In the genomic region with DNA sequence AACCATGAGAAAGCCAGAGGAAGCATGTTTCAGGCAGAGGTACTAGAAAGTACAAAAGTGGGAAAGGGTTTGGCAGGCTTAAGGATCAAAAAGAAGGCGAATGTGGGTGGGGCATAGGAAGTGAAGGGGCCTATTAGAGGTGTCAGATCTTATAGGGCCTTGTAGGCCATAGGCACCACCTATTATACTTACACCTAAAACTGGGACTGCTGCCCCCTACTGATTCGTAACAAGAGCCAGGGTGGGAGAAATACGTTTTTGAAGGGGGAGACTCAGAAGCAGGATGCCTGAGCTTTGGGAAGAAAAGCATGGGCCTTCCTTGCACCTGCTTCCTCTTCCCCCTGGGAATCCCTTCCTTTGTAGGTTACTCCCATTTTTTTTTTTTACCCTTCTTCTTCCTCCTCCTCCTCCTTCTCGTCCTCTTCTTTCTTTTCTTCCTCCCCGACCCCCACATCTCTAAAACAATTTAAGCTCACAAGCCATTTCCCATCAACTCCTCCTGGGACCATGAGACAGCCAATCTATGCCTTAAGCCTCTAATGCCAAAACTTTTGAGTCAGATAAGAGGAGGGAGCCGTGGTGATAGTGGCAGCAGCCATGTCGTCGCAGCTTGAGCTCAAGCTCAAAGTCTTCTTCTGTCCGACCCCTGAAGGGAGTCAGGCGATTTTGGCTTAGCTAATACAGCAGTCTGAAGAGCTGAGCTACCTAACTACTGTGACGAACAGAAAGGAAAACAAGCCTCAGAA, we compare ENCODE assay signal across 1 cellular context.
A peak's percentile ranks its signal among the peaks of the same experiment; 100 is the strongest.
TF ChIP-seq lines count a peak whose summit lies in the region.

No MANE protein-coding gene starts in this region.

TF ChIP-seq in HepG2, 621 proteins besides CTCF, POLR2A, EP300 and RAD21 (continued from another document and continues in another):
- no peak for TF ChIP-seq MTF2 (CRISPR knock-in tag; IDR thresholded peaks at IDR 0.05; ENCODE audit: borderline replicate concordance)
- TF ChIP-seq ZNF614 (CRISPR knock-in tag; IDR thresholded peaks at IDR 0.05; ENCODE audit: borderline replicate concordance): no peak
- TF ChIP-seq CHD4 (IDR thresholded peaks at IDR 0.05; ENCODE audit: borderline replicate concordance, low read length): 0 out of 2 replicates have a peak, but pooled peaks have one; percentile 27
- no peak for TF ChIP-seq GTF2F1 (IDR thresholded peaks at IDR 0.05; ENCODE audit: low read length)
- no peak for TF ChIP-seq ZNF619 (CRISPR knock-in tag; IDR thresholded peaks at IDR 0.05)
- no peak for TF ChIP-seq CREM (IDR thresholded peaks at IDR 0.05)
- no peak for TF ChIP-seq CREM (CRISPR knock-in tag; IDR thresholded peaks at IDR 0.05)
- no peak for TF ChIP-seq ZNF205 (CRISPR knock-in tag; IDR thresholded peaks at IDR 0.05)
- TF ChIP-seq SKI (IDR thresholded peaks at IDR 0.05; ENCODE audit: partially characterized antibody): no peak
- TF ChIP-seq ZNF441 (CRISPR knock-in tag; IDR thresholded peaks at IDR 0.05; ENCODE audit: borderline replicate concordance): no peak
- TF ChIP-seq, protein P1, sequence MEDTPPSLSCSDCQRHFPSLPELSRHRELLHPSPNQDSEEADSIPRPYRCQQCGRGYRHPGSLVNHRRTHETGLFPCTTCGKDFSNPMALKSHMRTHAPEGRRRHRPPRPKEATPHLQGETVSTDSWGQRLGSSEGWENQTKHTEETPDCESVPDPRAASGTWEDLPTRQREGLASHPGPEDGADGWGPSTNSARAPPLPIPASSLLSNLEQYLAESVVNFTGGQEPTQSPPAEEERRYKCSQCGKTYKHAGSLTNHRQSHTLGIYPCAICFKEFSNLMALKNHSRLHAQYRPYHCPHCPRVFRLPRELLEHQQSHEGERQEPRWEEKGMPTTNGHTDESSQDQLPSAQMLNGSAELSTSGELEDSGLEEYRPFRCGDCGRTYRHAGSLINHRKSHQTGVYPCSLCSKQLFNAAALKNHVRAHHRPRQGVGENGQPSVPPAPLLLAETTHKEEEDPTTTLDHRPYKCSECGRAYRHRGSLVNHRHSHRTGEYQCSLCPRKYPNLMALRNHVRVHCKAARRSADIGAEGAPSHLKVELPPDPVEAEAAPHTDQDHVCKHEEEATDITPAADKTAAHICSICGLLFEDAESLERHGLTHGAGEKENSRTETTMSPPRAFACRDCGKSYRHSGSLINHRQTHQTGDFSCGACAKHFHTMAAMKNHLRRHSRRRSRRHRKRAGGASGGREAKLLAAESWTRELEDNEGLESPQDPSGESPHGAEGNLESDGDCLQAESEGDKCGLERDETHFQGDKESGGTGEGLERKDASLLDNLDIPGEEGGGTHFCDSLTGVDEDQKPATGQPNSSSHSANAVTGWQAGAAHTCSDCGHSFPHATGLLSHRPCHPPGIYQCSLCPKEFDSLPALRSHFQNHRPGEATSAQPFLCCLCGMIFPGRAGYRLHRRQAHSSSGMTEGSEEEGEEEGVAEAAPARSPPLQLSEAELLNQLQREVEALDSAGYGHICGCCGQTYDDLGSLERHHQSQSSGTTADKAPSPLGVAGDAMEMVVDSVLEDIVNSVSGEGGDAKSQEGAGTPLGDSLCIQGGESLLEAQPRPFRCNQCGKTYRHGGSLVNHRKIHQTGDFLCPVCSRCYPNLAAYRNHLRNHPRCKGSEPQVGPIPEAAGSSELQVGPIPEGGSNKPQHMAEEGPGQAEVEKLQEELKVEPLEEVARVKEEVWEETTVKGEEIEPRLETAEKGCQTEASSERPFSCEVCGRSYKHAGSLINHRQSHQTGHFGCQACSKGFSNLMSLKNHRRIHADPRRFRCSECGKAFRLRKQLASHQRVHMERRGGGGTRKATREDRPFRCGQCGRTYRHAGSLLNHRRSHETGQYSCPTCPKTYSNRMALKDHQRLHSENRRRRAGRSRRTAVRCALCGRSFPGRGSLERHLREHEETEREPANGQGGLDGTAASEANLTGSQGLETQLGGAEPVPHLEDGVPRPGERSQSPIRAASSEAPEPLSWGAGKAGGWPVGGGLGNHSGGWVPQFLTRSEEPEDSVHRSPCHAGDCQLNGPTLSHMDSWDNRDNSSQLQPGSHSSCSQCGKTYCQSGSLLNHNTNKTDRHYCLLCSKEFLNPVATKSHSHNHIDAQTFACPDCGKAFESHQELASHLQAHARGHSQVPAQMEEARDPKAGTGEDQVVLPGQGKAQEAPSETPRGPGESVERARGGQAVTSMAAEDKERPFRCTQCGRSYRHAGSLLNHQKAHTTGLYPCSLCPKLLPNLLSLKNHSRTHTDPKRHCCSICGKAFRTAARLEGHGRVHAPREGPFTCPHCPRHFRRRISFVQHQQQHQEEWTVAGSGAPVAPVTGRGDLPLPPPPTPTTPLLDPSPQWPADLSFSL (CRISPR knock-in tag; IDR thresholded peaks at IDR 0.05): no peak
- no peak for TF ChIP-seq ZMAT3 (CRISPR knock-in tag; conservative IDR thresholded peaks at IDR 0.05)
- no peak for TF ChIP-seq ZNF496 (CRISPR knock-in tag; IDR thresholded peaks at IDR 0.05; ENCODE audit: insufficient replicate concordance)
- peak; percentile 65; the same call in 1 of the 2 replicates for TF ChIP-seq NCOR1 (IDR thresholded peaks at IDR 0.05; ENCODE audit: borderline replicate concordance, low read length)
- no peak for TF ChIP-seq SIN3A (IDR thresholded peaks at IDR 0.05; ENCODE audit: borderline replicate concordance, low read depth, low read length)
- no peak for TF ChIP-seq ZNF720 (CRISPR knock-in tag; IDR thresholded peaks at IDR 0.05)
- TF ChIP-seq, protein P2, sequence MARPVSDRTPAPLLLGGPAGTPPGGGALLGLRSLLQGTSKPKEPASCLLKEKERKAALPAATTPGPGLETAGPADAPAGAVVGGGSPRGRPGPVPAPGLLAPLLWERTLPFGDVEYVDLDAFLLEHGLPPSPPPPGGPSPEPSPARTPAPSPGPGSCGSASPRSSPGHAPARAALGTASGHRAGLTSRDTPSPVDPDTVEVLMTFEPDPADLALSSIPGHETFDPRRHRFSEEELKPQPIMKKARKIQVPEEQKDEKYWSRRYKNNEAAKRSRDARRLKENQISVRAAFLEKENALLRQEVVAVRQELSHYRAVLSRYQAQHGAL (CRISPR knock-in tag; IDR thresholded peaks at IDR 0.05; ENCODE audit: not compliant biosample characterization): no peak
- TF ChIP-seq, protein P3, sequence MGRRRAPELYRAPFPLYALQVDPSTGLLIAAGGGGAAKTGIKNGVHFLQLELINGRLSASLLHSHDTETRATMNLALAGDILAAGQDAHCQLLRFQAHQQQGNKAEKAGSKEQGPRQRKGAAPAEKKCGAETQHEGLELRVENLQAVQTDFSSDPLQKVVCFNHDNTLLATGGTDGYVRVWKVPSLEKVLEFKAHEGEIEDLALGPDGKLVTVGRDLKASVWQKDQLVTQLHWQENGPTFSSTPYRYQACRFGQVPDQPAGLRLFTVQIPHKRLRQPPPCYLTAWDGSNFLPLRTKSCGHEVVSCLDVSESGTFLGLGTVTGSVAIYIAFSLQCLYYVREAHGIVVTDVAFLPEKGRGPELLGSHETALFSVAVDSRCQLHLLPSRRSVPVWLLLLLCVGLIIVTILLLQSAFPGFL (CRISPR knock-in tag; IDR thresholded peaks at IDR 0.05): no peak
- TF ChIP-seq, protein P4, sequence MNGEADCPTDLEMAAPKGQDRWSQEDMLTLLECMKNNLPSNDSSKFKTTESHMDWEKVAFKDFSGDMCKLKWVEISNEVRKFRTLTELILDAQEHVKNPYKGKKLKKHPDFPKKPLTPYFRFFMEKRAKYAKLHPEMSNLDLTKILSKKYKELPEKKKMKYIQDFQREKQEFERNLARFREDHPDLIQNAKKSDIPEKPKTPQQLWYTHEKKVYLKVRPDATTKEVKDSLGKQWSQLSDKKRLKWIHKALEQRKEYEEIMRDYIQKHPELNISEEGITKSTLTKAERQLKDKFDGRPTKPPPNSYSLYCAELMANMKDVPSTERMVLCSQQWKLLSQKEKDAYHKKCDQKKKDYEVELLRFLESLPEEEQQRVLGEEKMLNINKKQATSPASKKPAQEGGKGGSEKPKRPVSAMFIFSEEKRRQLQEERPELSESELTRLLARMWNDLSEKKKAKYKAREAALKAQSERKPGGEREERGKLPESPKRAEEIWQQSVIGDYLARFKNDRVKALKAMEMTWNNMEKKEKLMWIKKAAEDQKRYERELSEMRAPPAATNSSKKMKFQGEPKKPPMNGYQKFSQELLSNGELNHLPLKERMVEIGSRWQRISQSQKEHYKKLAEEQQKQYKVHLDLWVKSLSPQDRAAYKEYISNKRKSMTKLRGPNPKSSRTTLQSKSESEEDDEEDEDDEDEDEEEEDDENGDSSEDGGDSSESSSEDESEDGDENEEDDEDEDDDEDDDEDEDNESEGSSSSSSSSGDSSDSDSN (CRISPR knock-in tag; IDR thresholded peaks at IDR 0.05): peak; percentile 44; the same call in 1 of the 2 replicates
- TF ChIP-seq HDAC1 (CRISPR knock-in tag; IDR thresholded peaks at IDR 0.05): peak; percentile 19; the same call in 1 of the 2 replicates
- TF ChIP-seq, protein P5, sequence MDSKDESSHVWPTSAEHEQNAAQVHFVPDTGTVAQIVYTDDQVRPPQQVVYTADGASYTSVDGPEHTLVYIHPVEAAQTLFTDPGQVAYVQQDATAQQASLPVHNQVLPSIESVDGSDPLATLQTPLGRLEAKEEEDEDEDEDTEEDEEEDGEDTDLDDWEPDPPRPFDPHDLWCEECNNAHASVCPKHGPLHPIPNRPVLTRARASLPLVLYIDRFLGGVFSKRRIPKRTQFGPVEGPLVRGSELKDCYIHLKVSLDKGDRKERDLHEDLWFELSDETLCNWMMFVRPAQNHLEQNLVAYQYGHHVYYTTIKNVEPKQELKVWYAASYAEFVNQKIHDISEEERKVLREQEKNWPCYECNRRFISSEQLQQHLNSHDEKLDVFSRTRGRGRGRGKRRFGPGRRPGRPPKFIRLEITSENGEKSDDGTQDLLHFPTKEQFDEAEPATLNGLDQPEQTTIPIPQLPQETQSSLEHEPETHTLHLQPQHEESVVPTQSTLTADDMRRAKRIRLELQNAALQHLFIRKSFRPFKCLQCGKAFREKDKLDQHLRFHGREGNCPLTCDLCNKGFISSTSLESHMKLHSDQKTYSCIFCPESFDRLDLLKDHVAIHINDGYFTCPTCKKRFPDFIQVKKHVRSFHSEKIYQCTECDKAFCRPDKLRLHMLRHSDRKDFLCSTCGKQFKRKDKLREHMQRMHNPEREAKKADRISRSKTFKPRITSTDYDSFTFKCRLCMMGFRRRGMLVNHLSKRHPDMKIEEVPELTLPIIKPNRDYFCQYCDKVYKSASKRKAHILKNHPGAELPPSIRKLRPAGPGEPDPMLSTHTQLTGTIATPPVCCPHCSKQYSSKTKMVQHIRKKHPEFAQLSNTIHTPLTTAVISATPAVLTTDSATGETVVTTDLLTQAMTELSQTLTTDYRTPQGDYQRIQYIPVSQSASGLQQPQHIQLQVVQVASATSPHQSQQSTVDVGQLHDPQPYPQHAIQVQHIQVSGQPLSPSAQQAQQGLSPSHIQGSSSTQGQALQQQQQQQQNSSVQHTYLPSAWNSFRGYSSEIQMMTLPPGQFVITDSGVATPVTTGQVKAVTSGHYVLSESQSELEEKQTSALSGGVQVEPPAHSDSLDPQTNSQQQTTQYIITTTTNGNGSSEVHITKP (CRISPR knock-in tag; IDR thresholded peaks at IDR 0.05; ENCODE audit: low read depth): no peak
- peak; percentile 11; the same call in 1 of the 2 replicates for TF ChIP-seq SAP130 (CRISPR knock-in tag; IDR thresholded peaks at IDR 0.05; ENCODE audit: low read depth)
- TF ChIP-seq ZNF713 (CRISPR knock-in tag; IDR thresholded peaks at IDR 0.05): no peak
- TF ChIP-seq GABPA (IDR thresholded peaks at IDR 0.05; ENCODE audit: low read depth, low read length): no peak
- TF ChIP-seq GABPA (CRISPR knock-in tag; IDR thresholded peaks at IDR 0.05; ENCODE audit: low read depth): peak; percentile 45
- no peak for TF ChIP-seq ZNF121 (CRISPR knock-in tag; IDR thresholded peaks at IDR 0.05)
- peak; percentile 59; the same call in 1 of the 2 replicates for TF ChIP-seq HNF4A (CRISPR knock-in tag; IDR thresholded peaks at IDR 0.05)
- no peak for TF ChIP-seq NFATC3 (CRISPR knock-in tag; IDR thresholded peaks at IDR 0.05)
- TF ChIP-seq, protein P6, sequence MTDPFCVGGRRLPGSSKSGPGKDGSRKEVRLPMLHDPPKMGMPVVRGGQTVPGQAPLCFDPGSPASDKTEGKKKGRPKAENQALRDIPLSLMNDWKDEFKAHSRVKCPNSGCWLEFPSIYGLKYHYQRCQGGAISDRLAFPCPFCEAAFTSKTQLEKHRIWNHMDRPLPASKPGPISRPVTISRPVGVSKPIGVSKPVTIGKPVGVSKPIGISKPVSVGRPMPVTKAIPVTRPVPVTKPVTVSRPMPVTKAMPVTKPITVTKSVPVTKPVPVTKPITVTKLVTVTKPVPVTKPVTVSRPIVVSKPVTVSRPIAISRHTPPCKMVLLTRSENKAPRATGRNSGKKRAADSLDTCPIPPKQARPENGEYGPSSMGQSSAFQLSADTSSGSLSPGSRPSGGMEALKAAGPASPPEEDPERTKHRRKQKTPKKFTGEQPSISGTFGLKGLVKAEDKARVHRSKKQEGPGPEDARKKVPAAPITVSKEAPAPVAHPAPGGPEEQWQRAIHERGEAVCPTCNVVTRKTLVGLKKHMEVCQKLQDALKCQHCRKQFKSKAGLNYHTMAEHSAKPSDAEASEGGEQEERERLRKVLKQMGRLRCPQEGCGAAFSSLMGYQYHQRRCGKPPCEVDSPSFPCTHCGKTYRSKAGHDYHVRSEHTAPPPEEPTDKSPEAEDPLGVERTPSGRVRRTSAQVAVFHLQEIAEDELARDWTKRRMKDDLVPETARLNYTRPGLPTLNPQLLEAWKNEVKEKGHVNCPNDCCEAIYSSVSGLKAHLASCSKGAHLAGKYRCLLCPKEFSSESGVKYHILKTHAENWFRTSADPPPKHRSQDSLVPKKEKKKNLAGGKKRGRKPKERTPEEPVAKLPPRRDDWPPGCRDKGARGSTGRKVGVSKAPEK (CRISPR knock-in tag; IDR thresholded peaks at IDR 0.05; ENCODE audit: borderline replicate concordance): no peak
- TF ChIP-seq RELA (CRISPR knock-in tag; IDR thresholded peaks at IDR 0.05): no peak
- TF ChIP-seq RBM22 (optimal IDR thresholded peaks at IDR 0.05; ENCODE audit: low read length): no peak
- TF ChIP-seq, protein P7, sequence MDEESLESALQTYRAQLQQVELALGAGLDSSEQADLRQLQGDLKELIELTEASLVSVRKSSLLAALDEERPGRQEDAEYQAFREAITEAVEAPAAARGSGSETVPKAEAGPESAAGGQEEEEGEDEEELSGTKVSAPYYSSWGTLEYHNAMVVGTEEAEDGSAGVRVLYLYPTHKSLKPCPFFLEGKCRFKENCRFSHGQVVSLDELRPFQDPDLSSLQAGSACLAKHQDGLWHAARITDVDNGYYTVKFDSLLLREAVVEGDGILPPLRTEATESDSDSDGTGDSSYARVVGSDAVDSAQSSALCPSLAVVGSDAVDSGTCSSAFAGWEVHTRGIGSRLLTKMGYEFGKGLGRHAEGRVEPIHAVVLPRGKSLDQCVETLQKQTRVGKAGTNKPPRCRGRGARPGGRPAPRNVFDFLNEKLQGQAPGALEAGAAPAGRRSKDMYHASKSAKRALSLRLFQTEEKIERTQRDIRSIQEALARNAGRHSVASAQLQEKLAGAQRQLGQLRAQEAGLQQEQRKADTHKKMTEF (CRISPR knock-in tag; IDR thresholded peaks at IDR 0.05): peak; percentile 24; the same call in 1 of the 2 replicates
- TF ChIP-seq KAT2B (IDR thresholded peaks at IDR 0.05; ENCODE audit: borderline replicate concordance, low read depth, low read length): no peak
- TF ChIP-seq TCF7L2 (IDR thresholded peaks at IDR 0.05; ENCODE audit: low read depth, low read length): no peak
- no peak for TF ChIP-seq EEA1 (CRISPR knock-in tag; IDR thresholded peaks at IDR 0.05; ENCODE audit: borderline replicate concordance)
- TF ChIP-seq POLR2AphosphoS5 (IDR thresholded peaks at IDR 0.05; ENCODE audit: low read depth, low read length): 0 out of 2 replicates have a peak, but pooled peaks have one; percentile 37
- TF ChIP-seq NFIC (IDR thresholded peaks at IDR 0.05; ENCODE audit: low read length): no peak
- TF ChIP-seq PCBP2 (optimal IDR thresholded peaks at IDR 0.05; ENCODE audit: low read depth, low read length, poor library complexity, severe bottlenecking): no peak
- peak; percentile 31; the same call in 1 of the 2 replicates for TF ChIP-seq GABPB1 (CRISPR knock-in tag; IDR thresholded peaks at IDR 0.05)
